15 cellular contexts compared by ENCODE assay signal in genomic region chr16:21167360-21167759, GRCh38. TPM values are rescaled to one million over a fixed set of nuclear protein-coding genes. Genes with fewer than 3 reads are reported as not detected.
A peak's percentile ranks its signal among the peaks of the same experiment; 100 is the strongest.
DNase-seq lines count a peak whose midpoint lies in the region; ATAC-seq and TF ChIP-seq lines count a peak whose summit lies in the region.
"Had no signal": no experiment of that assay in that cellular context is flagged by ENCODE, and none has a peak within 500 bp of the region (broad histone marks: within the 10 kb centered on the region; RNA-seq: fewer than 3 reads in every experiment).

No MANE protein-coding gene starts in this region.

- H4K8ac ChIP-seq in IMR-90 (ENCODE audit: low read depth in 2 of 2, low read length in 2 of 2) (peak overlapping the region in 1 of 2 experiments; percentile 70; a peak in 2 of 4 replicates), H9 (replicated peaks; ENCODE audit: insufficient read length, low read depth, low read length) (no peak overlapping the region)

- dilution Hi-C loops in IMR-90 (cut with HindIII; ENCODE audit: low sequenced_read_pairs, unreplicated experiment): no loop called here

- H2AFZ ChIP-seq in IMR-90 (replicated peaks; ENCODE audit: low read length, poor library complexity): peak overlapping the region; percentile 60
- no peak overlapping the region for H2AFZ ChIP-seq in H9 (ENCODE audit: low read length)
- H2AFZ ChIP-seq: parathyroid adenoma had no signal

- H2BK120ac ChIP-seq in IMR-90 (ENCODE audit: low read depth, low read length): peak overlapping the region; percentile 81
- H2BK120ac ChIP-seq in H9 (ENCODE audit: low read depth, low read length, poor library complexity, severe bottlenecking): no peak overlapping the region

- peak overlapping the region; percentile 93 for H3K4ac ChIP-seq in IMR-90 (ENCODE audit: low read depth, low read length)
- no peak overlapping the region for H3K4ac ChIP-seq in H9 (ENCODE audit: low read depth, low read length)

- no TSS peak for BruUV-seq in IMR-90 (replicated peaks; lab: Mats Ljungman, UMichigan)

- H3K56ac ChIP-seq in IMR-90 (ENCODE audit: extremely low read depth, insufficient read depth, low read length) (peak overlapping the region; percentile 7; the same call in 1 of the 2 replicates), H9 (ENCODE audit: insufficient read length, low read depth, low read length) (no peak overlapping the region)

- POLR2A ChIA-PET in IMR-90 (lab: Charles Lee; ENCODE audit: unreplicated experiment): interaction anchor here (0.6 kb wide), 1 partner anchor 26 kb away, joined by 3 read pairs; no protein-coding TSS in a partner anchor

- peaks cover 22 to 70% (median 58%) of the 10 kb centered on the region in 3 experiments; a peak in 6 of 7 replicates for H3K36me3 Mint-ChIP-seq in H9 (ENCODE audit: insufficient read depth in 1 of 3, low read depth in 3 of 3)

- H3K23me2 ChIP-seq in H9 (ENCODE audit: insufficient read length, low read depth, low read length, poor library complexity, severe bottlenecking): no peaks in the 10 kb centered on the region

- H3K23ac ChIP-seq in IMR-90 (ENCODE audit: low read depth, low read length) (peak overlapping the region; percentile 83), H9 (ENCODE audit: insufficient read length, low read depth, low read length) (no peak overlapping the region)

- intact Hi-C loops in IMR-90 (cut with micrococcal nuclease): no loop called here

- H3K27ac ChIP-seq in IMR-90 (ENCODE audit: insufficient read depth, low read length) (peak overlapping the region; percentile 50), H9 (ENCODE audit: insufficient read length, low read depth, low read length) (no peak overlapping the region)
- H3K27ac ChIP-seq: parathyroid adenoma had no signal

- H3K4me3 ChIP-seq in IMR-90 (ENCODE audit: insufficient read depth, low read depth, low read length) (no peak overlapping the region), astrocyte of the cerebellum (ENCODE audit: low read depth, low read length) (no peak overlapping the region)

- H4K91ac ChIP-seq in IMR-90 (ENCODE audit: insufficient read depth, low read depth, low read length) (peak overlapping the region; percentile 46), H9 (ENCODE audit: insufficient read length, low read depth, low read length) (no peak overlapping the region)

- peaks cover 17% of the 10 kb centered on the region for H4K20me1 ChIP-seq in IMR-90 (ENCODE audit: insufficient read depth, low read length)
- H4K20me1 ChIP-seq in H9 (ENCODE audit: control insufficient read depth, insufficient read depth, insufficient read length): no peaks in the 10 kb centered on the region

- WGBS in IMR-90 (ENCODE audit: extremely low coverage in 2 of 2, insufficient read length in 1 of 2), 2 experiments: no CpG with 5 or more reads among the region's 9 CpGs
- WGBS in H9 (ENCODE audit: extremely low coverage, insufficient read length, low lambda C conversion rate): no CpG with 5 or more reads among the region's 9 CpGs

- H2BK12ac ChIP-seq in H9 (ENCODE audit: insufficient read length, low read depth, low read length): no peak overlapping the region

- H3K9me3 ChIP-seq in IMR-90 (ENCODE audit: control insufficient read depth, insufficient read depth, low read length) (no peaks in the 10 kb centered on the region), H9 (ENCODE audit: control insufficient read depth, low read depth, low read length) (no peaks in the 10 kb centered on the region)

- CTCF ChIA-PET in IMR-90 (lab: Yijun Ruan, JAX): interaction anchor here (0.7 kb wide), 1 partner anchor 1640 kb away, joined by 3 read pairs; no protein-coding TSS in a partner anchor

- H2BK5ac ChIP-seq in IMR-90 (ENCODE audit: low read depth, low read length, poor library complexity, severe bottlenecking): peak overlapping the region; percentile 88
- H2BK5ac ChIP-seq in H9 (ENCODE audit: insufficient read length, low read length): no peak overlapping the region

- TF ChIP-seq CTCF in IMR-90 (conservative IDR thresholded peaks at IDR 0.05; ENCODE audit: low read depth, low read length) (no peak), astrocyte of the cerebellum (IDR thresholded peaks at IDR 0.05; ENCODE audit: low read depth, low read length, missing control alignments) (no peak), H9 (conservative IDR thresholded peaks at IDR 0.05) (no peak)

- H3T11ph ChIP-seq in H9 (ENCODE audit: low read length): no peak overlapping the region

- in situ Hi-C loops in Caki2 (cut with HindIII; ENCODE audit: low pct_unique_long_range_greater_than_20kb, low sequenced_read_pairs): no loop called here
- in situ Hi-C loops in IMR-90 (cut with MboI; ENCODE audit: low sequenced_read_pairs): loop anchor here (25.0 kb wide), 1 partner anchor 1170 kb away; no protein-coding TSS in a partner anchor
- in situ Hi-C loops in astrocyte of the cerebellum (cut with HindIII; ENCODE audit: low sequenced_read_pairs): no loop called here

- H3K27me3 Mint-ChIP-seq in H9 (ENCODE audit: low read depth): no peaks in the 10 kb centered on the region
- H3K27me3 Mint-ChIP-seq: activated naive CD4-positive, alpha-beta T cell treated with anti-CD3 and anti-CD28 coated beads, Interleukin-2, amount 50 U/mL, for 24 hours; stimulated activated memory B cell treated with anti-CD40 and anti-IgM and Interleukin-4, amounts not matched to agents 10 μg/mL and 1 μg/mL and 100 μg/mL, for 72 hours had no signal

- H4K5ac ChIP-seq in IMR-90 (ENCODE audit: low read depth, low read length) (no peak overlapping the region), H9 (ENCODE audit: insufficient read length, low read depth, low read length) (no peak overlapping the region)

- no peaks in the 10 kb centered on the region for H3K79me2 ChIP-seq in H9 (ENCODE audit: insufficient read depth, low read length)
- H3K79me2 ChIP-seq: parathyroid adenoma had no signal

- H3K18ac ChIP-seq in IMR-90 (ENCODE audit: low read depth, low read length) (peak overlapping the region; percentile 70; the same call in 1 of the 2 replicates), H9 (ENCODE audit: insufficient read length, low read depth, low read length) (no peak overlapping the region)

- no peak for TF ChIP-seq POLR2A in IMR-90 (IDR thresholded peaks at IDR 0.05; ENCODE audit: low read depth, low read length)

- H3K9ac ChIP-seq in IMR-90 (ENCODE audit: low read depth, low read length) (no peak overlapping the region), H9 (ENCODE audit: extremely low read depth, insufficient read length, low read length) (no peak overlapping the region)
- H3K9ac ChIP-seq: parathyroid adenoma had no signal

- H3K9me1 ChIP-seq in IMR-90 (ENCODE audit: insufficient read depth, low read length): peaks cover 26% of the 10 kb centered on the region

- H2BK20ac ChIP-seq in IMR-90 (ENCODE audit: low read depth, low read length) (peak overlapping the region; percentile 86), H9 (ENCODE audit: low read depth, low read length, poor library complexity, severe bottlenecking) (no peak overlapping the region)

- H3K4me3 Mint-ChIP-seq in H9: no peak overlapping the region
- H3K4me3 Mint-ChIP-seq: activated naive CD4-positive, alpha-beta T cell treated with anti-CD3 and anti-CD28 coated beads, Interleukin-2, amount 50 U/mL, for 24 hours; stimulated activated memory B cell treated with anti-CD40 and anti-IgM and Interleukin-4, amounts not matched to agents 10 μg/mL and 1 μg/mL and 100 μg/mL, for 72 hours had no signal

- H3K27ac Mint-ChIP-seq in H9: peak overlapping the region in 1 of 3 experiments; percentile 79; a peak in 2 of 7 replicates
- H3K27ac Mint-ChIP-seq: activated naive CD4-positive, alpha-beta T cell treated with anti-CD3 and anti-CD28 coated beads, Interleukin-2, amount 50 U/mL, for 24 hours; stimulated activated memory B cell treated with anti-CD40 and anti-IgM and Interleukin-4, amounts not matched to agents 10 μg/mL and 1 μg/mL and 100 μg/mL, for 72 hours had no signal

- H3K36me3 ChIP-seq in IMR-90 (ENCODE audit: control insufficient read depth, insufficient read depth, low read length): peaks cover 39% of the 10 kb centered on the region

- peak; percentile 88 for ATAC-seq in IMR-90 (ENCODE audit: low read depth)
- no peak for ATAC-seq in HG02884 (IDR thresholded peaks at IDR 0.05; ENCODE audit: unreplicated experiment)
- ATAC-seq in HG02571 (IDR thresholded peaks at IDR 0.05; ENCODE audit: unreplicated experiment): no peak
- ATAC-seq: stimulated activated memory B cell treated with anti-CD40 and anti-IgM and Interleukin-4, amounts not matched to agents 10 μg/mL and 1 μg/mL and 100 μg/mL, for 72 hours had no signal

- DNase-seq in Caki2 (ENCODE audit: low read depth) (peak; percentile 99), IMR-90 (peak; percentile 98), astrocyte of the cerebellum (ENCODE audit: low read depth) (peak; percentile 90), kidney tubule cell (ENCODE audit: low spot score) (peak; percentile 96), H9 (no peak)
- no peak for DNase-seq in activated CD4-positive, alpha-beta T cell treated with anti-CD3 and anti-CD28 coated beads for 4 hours
- DNase-seq: GOT3, hypothalamus, Karpas-422 had no signal

- H3K14ac ChIP-seq in IMR-90 (replicated peaks; ENCODE audit: low read depth, low read length) (peak overlapping the region; percentile 54), H9 (ENCODE audit: insufficient read depth, low read length) (no peak overlapping the region)

- H2AK5ac ChIP-seq in IMR-90 (ENCODE audit: low read depth, low read length): peak overlapping the region; percentile 62
- no peak overlapping the region for H2AK5ac ChIP-seq in H9 (ENCODE audit: insufficient read length, low read length)

- H2AK9ac ChIP-seq in IMR-90 (replicated peaks; ENCODE audit: low read depth, low read length, poor library complexity): no peak overlapping the region

- H3K27me3 ChIP-seq in IMR-90 (ENCODE audit: control insufficient read depth, insufficient read depth, low read length): no peaks in the 10 kb centered on the region
- no peaks in the 10 kb centered on the region for H3K27me3 ChIP-seq in H9 (ENCODE audit: insufficient read depth, low read length)

- H2BK15ac ChIP-seq in IMR-90 (ENCODE audit: low read depth, low read length) (peak overlapping the region; percentile 45; the same call in 2 of the 3 replicates), H9 (ENCODE audit: low read depth, low read length) (no peak overlapping the region)

- no peaks in the 10 kb centered on the region for H3K9me3 Mint-ChIP-seq in H9
- H3K9me3 Mint-ChIP-seq: activated naive CD4-positive, alpha-beta T cell treated with anti-CD3 and anti-CD28 coated beads, Interleukin-2, amount 50 U/mL, for 24 hours; stimulated activated memory B cell treated with anti-CD40 and anti-IgM and Interleukin-4, amounts not matched to agents 10 μg/mL and 1 μg/mL and 100 μg/mL, for 72 hours had no signal

- H3K4me1 ChIP-seq in IMR-90 (ENCODE audit: control insufficient read depth, insufficient read depth, low read length) (peaks cover 14% of the 10 kb centered on the region), H9 (ENCODE audit: insufficient read depth, low read length) (no peaks in the 10 kb centered on the region)
- H3K4me1 ChIP-seq: parathyroid adenoma had no signal

- H3K79me1 ChIP-seq in IMR-90 (ENCODE audit: low read depth in 1 of 2, low read length in 2 of 2): peaks cover 6 to 36% of the 10 kb centered on the region in 2 experiments; a peak in 3 of 4 replicates
- H3K79me1 ChIP-seq in H9 (ENCODE audit: insufficient read depth, low read depth, low read length, poor library complexity, severe bottlenecking): no peaks in the 10 kb centered on the region

- H3K4me2 ChIP-seq in IMR-90 (ENCODE audit: low read depth, low read length) (peak overlapping the region; percentile 65), H9 (ENCODE audit: insufficient read depth, insufficient read length, low read length) (no peak overlapping the region)

- TF ChIP-seq RAD21 in IMR-90 (IDR thresholded peaks at IDR 0.05; ENCODE audit: low read length): no peak

- H3K4me1 Mint-ChIP-seq in H9: peaks cover 0 to 3% of the 10 kb centered on the region in 2 experiments; a peak in 2 of 4 replicates
- H3K4me1 Mint-ChIP-seq: activated naive CD4-positive, alpha-beta T cell treated with anti-CD3 and anti-CD28 coated beads, Interleukin-2, amount 50 U/mL, for 24 hours; stimulated activated memory B cell treated with anti-CD40 and anti-IgM and Interleukin-4, amounts not matched to agents 10 μg/mL and 1 μg/mL and 100 μg/mL, for 72 hours had no signal

RNA-seq across cellular contexts. Expression of gene LDAF1, which starts 8.9 kb away (rescaled TPM):
- 67.2 and 104 TPM in 2 replicates for total RNA-seq in Caki2 (2014; rRNA removed; shearing (Covaris generic); ENCODE audit: low replicate concordance)
- 51.4 and 62.2 TPM in 2 replicates for total RNA-seq in IMR-90 (2012; rRNA removed)
- 17.0 and 21.0 TPM in 2 replicates for polyA plus RNA-seq in IMR-90 (2012; rRNA removed)
- polyA plus RNA-seq in IMR-90 (2012; cell fraction: cytosol; rRNA removed): 18.4 and 24.0 TPM in 2 replicates
- 6.1 and 10.8 TPM in 2 replicates for polyA plus RNA-seq in IMR-90 (2012; cell fraction: nucleus; rRNA removed; ENCODE audit: low replicate concordance)
- total RNA-seq in H9 (2021): 18.7 and 22.6 TPM in 2 replicates

RNA-seq across cellular contexts. Expression of gene DNAH3, which starts 16.7 kb away (rescaled TPM):
- total RNA-seq in Caki2 (2014; rRNA removed; shearing (Covaris generic); ENCODE audit: low replicate concordance): 0.17 TPM in 1 of 2 replicates, not detected in the other
- not detected in 2 replicates for total RNA-seq in IMR-90 (2012; rRNA removed)
- not detected in 2 replicates for polyA plus RNA-seq in IMR-90 (2012; rRNA removed)
- not detected in 2 replicates for polyA plus RNA-seq in IMR-90 (2012; cell fraction: cytosol; rRNA removed)
- 0.02 TPM in 1 of 2 replicates, not detected in the other for polyA plus RNA-seq in IMR-90 (2012; cell fraction: nucleus; rRNA removed; ENCODE audit: low replicate concordance)
- 0.22 and 0.24 TPM in 2 replicates for total RNA-seq in H9 (2021)

RNA-seq across cellular contexts. Expression of gene ZP2, which starts 44.0 kb away (rescaled TPM):
- total RNA-seq in Caki2 (2014; rRNA removed; shearing (Covaris generic); ENCODE audit: low replicate concordance): not detected in 2 replicates
- not detected in 2 replicates for total RNA-seq in IMR-90 (2012; rRNA removed)
- not detected in 2 replicates for polyA plus RNA-seq in IMR-90 (2012; rRNA removed)
- polyA plus RNA-seq in IMR-90 (2012; cell fraction: cytosol; rRNA removed): not detected in 2 replicates
- not detected in 2 replicates for polyA plus RNA-seq in IMR-90 (2012; cell fraction: nucleus; rRNA removed; ENCODE audit: low replicate concordance)
- total RNA-seq in H9 (2021): not detected in 2 replicates
- total RNA-seq: mesenteric fat pad had no signal

Comparison
In these comparisons a context has a peak if more than half of its experiments do, and no peak if none do; other contexts are left out.
1. DNase-seq: peak in Caki2 (single experiment), IMR-90 (single experiment), astrocyte of the cerebellum (single experiment) and kidney tubule cell (single experiment); none in activated CD4-positive, alpha-beta T cell treated with anti-CD3 and anti-CD28 coated beads for 4 hours (0 of 2) and H9 (single experiment).